7 cellular contexts compared by ENCODE assay signal in genomic region chr2:190760353-190761150, GRCh38.
DNase-seq lines count a peak whose midpoint lies in the region; ATAC-seq, FAIRE-seq and TF ChIP-seq lines count a peak whose summit lies in the region.
"Not testable (repeated sequence)": the region's sequence is repeated elsewhere in the genome, so short reads cannot be mapped to it uniquely, and the experiment has no call there.

No MANE protein-coding gene starts in this region.

- not testable (repeated sequence) for H3K36me3 Mint-ChIP-seq in activated CD8-positive, alpha-beta T cell treated with anti-CD3 and anti-CD28 coated beads for 36 hours (ENCODE audit: low read depth); astrocyte (ENCODE audit: low read depth, unreplicated experiment); naive thymus-derived CD4-positive, alpha-beta T cell; stimulated activated effector memory CD8-positive, alpha-beta T cell treated with anti-CD3 and anti-CD28 coated beads, Interleukin-12 subunit alpha, Interleukin-12 subunit beta, amount 100 ng/mL, for 72 hours

- FAIRE-seq in astrocyte (lab: Jason Lieb, UNC) = not testable (repeated sequence)

- peak overlapping the region; percentile 70 for H3K27ac Mint-ChIP-seq in activated CD8-positive, alpha-beta T cell treated with anti-CD3 and anti-CD28 coated beads for 36 hours
- peak overlapping the region; percentile 59 for H3K27ac Mint-ChIP-seq in astrocyte (ENCODE audit: unreplicated experiment)
- H3K27ac Mint-ChIP-seq in naive thymus-derived CD4-positive, alpha-beta T cell = peak overlapping the region in 1 of 9 donors; percentile 34
- H3K27ac Mint-ChIP-seq in stimulated activated effector memory CD8-positive, alpha-beta T cell treated with anti-CD3 and anti-CD28 coated beads, Interleukin-12 subunit alpha, Interleukin-12 subunit beta, amount 100 ng/mL, for 72 hours = peak overlapping the region; percentile 75

- ATAC-seq in RWPE2 (ENCODE audit: low read depth); activated CD8-positive, alpha-beta T cell treated with anti-CD3 and anti-CD28 coated beads for 36 hours; heart left ventricle; naive thymus-derived CD4-positive, alpha-beta T cell; stimulated activated effector memory CD8-positive, alpha-beta T cell treated with anti-CD3 and anti-CD28 coated beads, Interleukin-12 subunit alpha, Interleukin-12 subunit beta, amount 100 ng/mL, for 72 hours: not testable (repeated sequence)

- H3K4me1 Mint-ChIP-seq in activated CD8-positive, alpha-beta T cell treated with anti-CD3 and anti-CD28 coated beads for 36 hours (ENCODE audit: low read depth) = peaks cover 40% of the 10 kb centered on the region
- H3K4me1 Mint-ChIP-seq in astrocyte (ENCODE audit: low read depth, unreplicated experiment) = peaks cover 25% of the 10 kb centered on the region
- H3K4me1 Mint-ChIP-seq in naive thymus-derived CD4-positive, alpha-beta T cell = peaks cover 2 to 21% (median 8%) of the 10 kb centered on the region in 7 donors
- H3K4me1 Mint-ChIP-seq in stimulated activated effector memory CD8-positive, alpha-beta T cell treated with anti-CD3 and anti-CD28 coated beads, Interleukin-12 subunit alpha, Interleukin-12 subunit beta, amount 100 ng/mL, for 72 hours = peaks cover 34% of the 10 kb centered on the region

- TF ChIP-seq POLR2A in heart left ventricle (IDR thresholded peaks at IDR 0.05) = not testable (repeated sequence)

- not testable (repeated sequence) for H3K79me2 ChIP-seq in astrocyte (ENCODE audit: insufficient read depth, low read length)

- POLR2A ChIA-PET in activated CD8-positive, alpha-beta T cell treated with anti-CD3 and anti-CD28 coated beads for 36 hours (lab: Charles Lee); naive thymus-derived CD4-positive, alpha-beta T cell (lab: Charles Lee): not testable (repeated sequence)

- H3K4me2 ChIP-seq in astrocyte (ENCODE audit: low read length) = peak overlapping the region; percentile 60

- 65 to 97% (median 82%) methylated on average over 5 to 30 of the region's 30 CpGs for WGBS in heart left ventricle, 4 donors

- H2AFZ ChIP-seq in astrocyte (ENCODE audit: low read depth, low read length) = not testable (repeated sequence)

- not testable (repeated sequence) for H3K27me3 Mint-ChIP-seq in activated CD8-positive, alpha-beta T cell treated with anti-CD3 and anti-CD28 coated beads for 36 hours; astrocyte (ENCODE audit: low read depth, unreplicated experiment); naive thymus-derived CD4-positive, alpha-beta T cell

- TF ChIP-seq CTCF in GM12864 (IDR thresholded peaks at IDR 0.05; ENCODE audit: low read depth, low read length, missing control alignments); RWPE2 (IDR thresholded peaks at IDR 0.05; ENCODE audit: poor library complexity, severe bottlenecking); activated CD8-positive, alpha-beta T cell treated with anti-CD3 and anti-CD28 coated beads for 36 hours (IDR thresholded peaks at IDR 0.05); astrocyte (IDR thresholded peaks at IDR 0.05; ENCODE audit: insufficient read depth, low read depth, low read length); heart left ventricle (IDR thresholded peaks at IDR 0.05): not testable (repeated sequence)

- not testable (repeated sequence) for H3K9me3 Mint-ChIP-seq in activated CD8-positive, alpha-beta T cell treated with anti-CD3 and anti-CD28 coated beads for 36 hours; astrocyte (ENCODE audit: unreplicated experiment); naive thymus-derived CD4-positive, alpha-beta T cell; stimulated activated effector memory CD8-positive, alpha-beta T cell treated with anti-CD3 and anti-CD28 coated beads, Interleukin-12 subunit alpha, Interleukin-12 subunit beta, amount 100 ng/mL, for 72 hours

- H3K36me3 ChIP-seq in RWPE2 (ENCODE audit: low read depth); astrocyte (ENCODE audit: insufficient read depth, low read length); heart left ventricle; naive thymus-derived CD4-positive, alpha-beta T cell (ENCODE audit: control insufficient read depth in 2 of 3, insufficient read depth in 3 of 3, low read length in 3 of 3): not testable (repeated sequence)

- DNase-seq in GM12864 (ENCODE audit: low read depth); RWPE2 (ENCODE audit: low spot score); astrocyte (ENCODE audit: low read depth); naive thymus-derived CD4-positive, alpha-beta T cell: not testable (repeated sequence)
- DNase-seq in activated CD8-positive, alpha-beta T cell treated with anti-CD3 and anti-CD28 coated beads for 36 hours = peak; percentile 18
- peak in 1 of 5 donors; percentile 54 for DNase-seq in heart left ventricle
- peak in 1 of 2 donors; percentile 62 for DNase-seq in stimulated activated effector memory CD8-positive, alpha-beta T cell treated with anti-CD3 and anti-CD28 coated beads, Interleukin-12 subunit alpha, Interleukin-12 subunit beta, amount 100 ng/mL, for 72 hours (ENCODE audit: low spot score in 2 of 2)

- H3K27ac ChIP-seq in RWPE2 (ENCODE audit: poor library complexity, severe bottlenecking) (peak overlapping the region; percentile 12), astrocyte (ENCODE audit: low read depth, low read length) (peak overlapping the region; percentile 10)
- not testable (repeated sequence) for H3K27ac ChIP-seq in heart left ventricle; naive thymus-derived CD4-positive, alpha-beta T cell (ENCODE audit: low read depth, low read length)

- intact Hi-C loops in activated CD8-positive, alpha-beta T cell treated with anti-CD3 and anti-CD28 coated beads for 36 hours (cut with micrococcal nuclease) = loop anchor here (10.0 kb wide), 1 partner anchor 226 kb away; the partner anchor contains the start of gene NEMP2
- intact Hi-C loops in heart left ventricle (cut with DNase I); naive thymus-derived CD4-positive, alpha-beta T cell (cut with micrococcal nuclease): not testable (repeated sequence)

- H3K4me1 ChIP-seq in RWPE2 (ENCODE audit: insufficient read depth, poor library complexity, severe bottlenecking); astrocyte (ENCODE audit: insufficient read depth, low read length); heart left ventricle; naive thymus-derived CD4-positive, alpha-beta T cell (ENCODE audit: control insufficient read depth in 2 of 2, insufficient read depth in 2 of 2, low read length in 2 of 2): not testable (repeated sequence)

- CTCF ChIA-PET in activated CD8-positive, alpha-beta T cell treated with anti-CD3 and anti-CD28 coated beads for 36 hours (lab: Charles Lee) = interaction anchor here (0.9 to 2.8 kb wide), 4 partner anchors 20 to 226 kb away, joined by 3 to 10 read pairs (median 4); no protein-coding TSS in a partner anchor
- CTCF ChIA-PET in naive thymus-derived CD4-positive, alpha-beta T cell (lab: Charles Lee) = not testable (repeated sequence)

- peak overlapping the region; percentile 58 for H3K4me3 Mint-ChIP-seq in activated CD8-positive, alpha-beta T cell treated with anti-CD3 and anti-CD28 coated beads for 36 hours
- not testable (repeated sequence) for H3K4me3 Mint-ChIP-seq in astrocyte (ENCODE audit: unreplicated experiment)
- peak overlapping the region; percentile 30 to 81 (median 52) for H3K4me3 Mint-ChIP-seq in naive thymus-derived CD4-positive, alpha-beta T cell
- H3K4me3 Mint-ChIP-seq in stimulated activated effector memory CD8-positive, alpha-beta T cell treated with anti-CD3 and anti-CD28 coated beads, Interleukin-12 subunit alpha, Interleukin-12 subunit beta, amount 100 ng/mL, for 72 hours = peak overlapping the region; percentile 68

- not testable (repeated sequence) for H3K9me3 ChIP-seq in RWPE2 (ENCODE audit: severe bottlenecking); astrocyte (ENCODE audit: insufficient read depth, low read depth, low read length); heart left ventricle; naive thymus-derived CD4-positive, alpha-beta T cell (ENCODE audit: control insufficient read depth in 2 of 3, low read length in 3 of 3)

- H3K27me3 ChIP-seq in RWPE2 (ENCODE audit: insufficient read depth, poor library complexity, severe bottlenecking); astrocyte (ENCODE audit: insufficient read depth, low read length); heart left ventricle; naive thymus-derived CD4-positive, alpha-beta T cell (ENCODE audit: control insufficient read depth in 2 of 2, insufficient read depth in 2 of 2, low read length in 2 of 2): not testable (repeated sequence)

- peak overlapping the region; percentile 36 for H3K4me3 ChIP-seq in GM12864 (ENCODE audit: low read depth, low read length)
- not testable (repeated sequence) for H3K4me3 ChIP-seq in RWPE2 (ENCODE audit: severe bottlenecking); astrocyte (ENCODE audit: insufficient read depth, low read depth, low read length); naive thymus-derived CD4-positive, alpha-beta T cell (ENCODE audit: low read length)
- peak overlapping the region in 9 of 12 donors; percentile 8 to 46 (median 38) for H3K4me3 ChIP-seq in heart left ventricle

- not testable (repeated sequence) for H3K9ac ChIP-seq in astrocyte (ENCODE audit: low read length)

- H4K20me1 ChIP-seq in astrocyte (ENCODE audit: insufficient read depth, low read length) = not testable (repeated sequence)
